8 cellular contexts compared by ENCODE assay signal in genomic region chr11:18802381-18803257, GRCh38. TPM values are rescaled to one million over a fixed set of nuclear protein-coding genes. Genes with fewer than 3 reads are reported as not detected.
A peak's percentile ranks its signal among the peaks of the same experiment; 100 is the strongest.
DNase-seq lines count a peak whose midpoint lies in the region; ATAC-seq, FAIRE-seq and TF ChIP-seq lines count a peak whose summit lies in the region.

No MANE protein-coding gene starts in this region.

- H3K36me3 Mint-ChIP-seq in activated CD8-positive, alpha-beta memory T cell treated with anti-CD3 and anti-CD28 coated beads, Interleukin-2, amount 10 ng/mL, durations not matched to agents 7 days and 5 days: no peaks in the 10 kb centered on the region

- H3K4me3 ChIP-seq in IMR-90 (ENCODE audit: insufficient read depth, low read depth, low read length) (no peak overlapping the region), PC-3 (ENCODE audit: low read length) (no peak overlapping the region), K562 (no peak overlapping the region)

- WGBS in IMR-90 (ENCODE audit: extremely low coverage in 2 of 2, insufficient read length in 1 of 2), 2 experiments: 7% methylated on average over 3 of the region's 13 CpGs; no CpG with 5 or more reads in 1 of the 2 experiments
- 2% methylated on average over 13 of the region's 13 CpGs for WGBS in K562 (ENCODE audit: insufficient coverage, low coverage, missing lambda C conversion rate)

- TF ChIP-seq RAD21 in IMR-90 (IDR thresholded peaks at IDR 0.05; ENCODE audit: low read length): peak; percentile 49
- peak; percentile 47 to 58 for TF ChIP-seq RAD21 in K562 (CRISPR knock-in tag; conservative IDR thresholded peaks at IDR 0.05 in 1 of 2, IDR thresholded peaks at IDR 0.05 in 1 of 2)

- H4K8ac ChIP-seq in IMR-90 (ENCODE audit: low read depth in 2 of 2, low read length in 2 of 2): no peak overlapping the region

- POLR2A ChIA-PET in IMR-90 (lab: Charles Lee; ENCODE audit: unreplicated experiment): no interaction called here
- POLR2A ChIA-PET in PC-3 (lab: Charles Lee; ENCODE audit: unreplicated experiment): no interaction called here
- POLR2A ChIA-PET in K562 (lab: Yijun Ruan, JAX): interaction anchor here (0.6 to 1.0 kb wide), 2 partner anchors 15 to 38 kb away, joined by 3 read pairs; no protein-coding TSS in a partner anchor

- no peak overlapping the region for H2BK5ac ChIP-seq in IMR-90 (ENCODE audit: low read depth, low read length, poor library complexity, severe bottlenecking)

- H2BK15ac ChIP-seq in IMR-90 (ENCODE audit: low read depth, low read length): no peak overlapping the region

- no peak overlapping the region for H2AK5ac ChIP-seq in IMR-90 (ENCODE audit: low read depth, low read length)

- H3F3A ChIP-seq in PC-3 (ENCODE audit: low read length, unreplicated experiment): no peaks in the 10 kb centered on the region

- no peak overlapping the region for H3K14ac ChIP-seq in IMR-90 (replicated peaks; ENCODE audit: low read depth, low read length)

- peak; percentile 60 for DNase-seq in activated CD8-positive, alpha-beta memory T cell treated with anti-CD3 and anti-CD28 coated beads, Interleukin-2, amount 10 ng/mL, durations not matched to agents 7 days and 5 days
- no peak for DNase-seq in activated CD8-positive, alpha-beta memory T cell treated with anti-CD3 and anti-CD28 coated beads for 24 hours
- DNase-seq in IMR-90 (peak; percentile 71), PC-3 (peak; percentile 78), K562 (ENCODE audit: extremely low read depth in 1 of 4, low spot score in 3 of 4) (peak; percentile 35 to 60 (median 42)), iris pigment epithelial cell (ENCODE audit: low read depth) (peak; percentile 80)
- DNase-seq in stimulated activated CD4-positive, alpha-beta T cell treated with anti-CD3 and anti-CD28 coated beads, Interleukin-4, amount 100 ng/mL, for 4 hours: peak; percentile 11 to 12

- H3K9me2 ChIP-seq in PC-3 (replicated peaks; ENCODE audit: low read length): no peaks in the 10 kb centered on the region

- TF ChIP-seq CTCF in IMR-90 (conservative IDR thresholded peaks at IDR 0.05; ENCODE audit: low read depth, low read length): peak; percentile 68
- TF ChIP-seq CTCF in PC-3 (conservative IDR thresholded peaks at IDR 0.05; ENCODE audit: low read depth, low read length): peak; percentile 80
- TF ChIP-seq CTCF in K562 (IDR thresholded peaks at IDR 0.05 in 2 of 3, conservative IDR thresholded peaks at IDR 0.05 in 1 of 3; ENCODE audit: insufficient read depth in 2 of 3, low read depth in 1 of 3, low read length in 3 of 3): peak; percentile 57 to 78 (median 66); a peak in 5 of 6 replicates

- no peaks in the 10 kb centered on the region for H3K9me1 ChIP-seq in IMR-90 (ENCODE audit: insufficient read depth, low read length)
- no peaks in the 10 kb centered on the region for H3K9me1 ChIP-seq in K562 (ENCODE audit: control insufficient read depth, insufficient read depth, low read length)

- no peak overlapping the region for H3K27ac Mint-ChIP-seq in activated CD8-positive, alpha-beta memory T cell treated with anti-CD3 and anti-CD28 coated beads, Interleukin-2, amount 10 ng/mL, durations not matched to agents 7 days and 5 days

- H2AK9ac ChIP-seq in IMR-90 (replicated peaks; ENCODE audit: low read depth, low read length, poor library complexity): no peak overlapping the region

- no peak for TF ChIP-seq POLR2A in IMR-90 (IDR thresholded peaks at IDR 0.05; ENCODE audit: low read depth, low read length)
- TF ChIP-seq POLR2A in K562 (conservative IDR thresholded peaks at IDR 0.05): no peak

- H3K56ac ChIP-seq in IMR-90 (ENCODE audit: extremely low read depth, insufficient read depth, low read length): no peak overlapping the region

- H3K9me3 ChIP-seq in IMR-90 (ENCODE audit: control insufficient read depth, insufficient read depth, low read length) (no peaks in the 10 kb centered on the region), PC-3 (ENCODE audit: low read length) (no peaks in the 10 kb centered on the region), K562 (replicated peaks; ENCODE audit: control insufficient read depth, insufficient read depth, low read depth, low read length) (no peaks in the 10 kb centered on the region)

- in situ Hi-C loops in IMR-90 (cut with MboI; ENCODE audit: low sequenced_read_pairs) (no loop called here), K562 (cut with MboI) (no loop called here)

- no peaks in the 10 kb centered on the region for H3K79me1 ChIP-seq in IMR-90 (ENCODE audit: low read depth in 1 of 2, low read length in 2 of 2)

- H3K4me3 Mint-ChIP-seq in activated CD8-positive, alpha-beta memory T cell treated with anti-CD3 and anti-CD28 coated beads, Interleukin-2, amount 10 ng/mL, durations not matched to agents 7 days and 5 days: no peak overlapping the region

- no peak for TF ChIP-seq EP300 in K562 (IDR thresholded peaks at IDR 0.05; ENCODE audit: low read length)

- no peak overlapping the region for H3K23ac ChIP-seq in IMR-90 (ENCODE audit: low read depth, low read length)

- no peak overlapping the region for H4K5ac ChIP-seq in IMR-90 (ENCODE audit: low read depth, low read length)

- no peaks in the 10 kb centered on the region for H3K79me2 ChIP-seq in PC-3 (ENCODE audit: low read length)
- no peaks in the 10 kb centered on the region for H3K79me2 ChIP-seq in K562 (ENCODE audit: control insufficient read depth, insufficient read depth, low read length)

- H3K9me3 Mint-ChIP-seq in activated CD8-positive, alpha-beta memory T cell treated with anti-CD3 and anti-CD28 coated beads, Interleukin-2, amount 10 ng/mL, durations not matched to agents 7 days and 5 days (ENCODE audit: low read depth): no peaks in the 10 kb centered on the region

- H3K27ac ChIP-seq in IMR-90 (ENCODE audit: insufficient read depth, low read length): no peak overlapping the region
- no peak overlapping the region for H3K27ac ChIP-seq in PC-3 (ENCODE audit: low read length)
- no peak overlapping the region for H3K27ac ChIP-seq in K562 (ENCODE audit: extremely low read depth, low read depth, low read length)

- peak; percentile 74 for FAIRE-seq in K562 (lab: Jason Lieb, UNC)

- H3K36me3 ChIP-seq in IMR-90 (ENCODE audit: control insufficient read depth, insufficient read depth, low read length): no peaks in the 10 kb centered on the region
- H3K36me3 ChIP-seq in PC-3 (ENCODE audit: low read depth, low read length): no peaks in the 10 kb centered on the region
- H3K36me3 ChIP-seq in K562 (ENCODE audit: control insufficient read depth, insufficient read depth, low read length): no peaks in the 10 kb centered on the region

- peaks cover 55% of the 10 kb centered on the region for H3K27me3 Mint-ChIP-seq in activated CD8-positive, alpha-beta memory T cell treated with anti-CD3 and anti-CD28 coated beads, Interleukin-2, amount 10 ng/mL, durations not matched to agents 7 days and 5 days

- no peak overlapping the region for H3K18ac ChIP-seq in IMR-90 (ENCODE audit: low read depth, low read length)

- no peak for ATAC-seq in activated CD8-positive, alpha-beta memory T cell treated with anti-CD3 and anti-CD28 coated beads, Interleukin-2, amount 10 ng/mL, durations not matched to agents 7 days and 5 days
- ATAC-seq in IMR-90 (ENCODE audit: low read depth) (peak; percentile 71), PC-3 (peak; percentile 45), K562 (peak; percentile 81), GM21515 (IDR thresholded peaks at IDR 0.05; ENCODE audit: unreplicated experiment) (no peak)

- H3K27me3 ChIP-seq in IMR-90 (ENCODE audit: control insufficient read depth, insufficient read depth, low read length) (peaks cover 2% of the 10 kb centered on the region; the same call in 1 of the 2 replicates), PC-3 (ENCODE audit: low read length) (no peaks in the 10 kb centered on the region; the same call in 1 of the 2 replicates), K562 (ENCODE audit: control insufficient read depth in 2 of 2, insufficient read depth in 2 of 2, low read length in 2 of 2) (no peaks in the 10 kb centered on the region)

- H3K4me2 ChIP-seq in IMR-90 (ENCODE audit: low read depth, low read length) (no peak overlapping the region), PC-3 (ENCODE audit: low read length) (peak overlapping the region; percentile 42), K562 (ENCODE audit: insufficient read depth, low read length) (no peak overlapping the region)

- no peak overlapping the region for H4K91ac ChIP-seq in IMR-90 (ENCODE audit: insufficient read depth, low read depth, low read length)

- H2AFZ ChIP-seq in IMR-90 (replicated peaks; ENCODE audit: low read length, poor library complexity): no peak overlapping the region
- no peak overlapping the region; the same call in 1 of the 2 replicates for H2AFZ ChIP-seq in PC-3 (ENCODE audit: low read length)
- no peak overlapping the region for H2AFZ ChIP-seq in K562 (ENCODE audit: low read depth, low read length)

- intact Hi-C loops in IMR-90 (cut with micrococcal nuclease): loop anchor here (1.0 kb wide), 2 partner anchors 27 to 687 kb away; no protein-coding TSS in a partner anchor
- intact Hi-C loops in PC-3 (cut with micrococcal nuclease): loop anchor here (1.0 to 5.0 kb wide), 3 partner anchors 27 to 685 kb away; no protein-coding TSS in a partner anchor
- intact Hi-C loops in K562 (cut with micrococcal nuclease): loop anchor here (1.0 kb wide), 1 partner anchor 27 kb away; no protein-coding TSS in a partner anchor

- H3K4ac ChIP-seq in IMR-90 (ENCODE audit: low read depth, low read length): no peak overlapping the region

- peaks cover 7% of the 10 kb centered on the region for H3K4me1 Mint-ChIP-seq in activated CD8-positive, alpha-beta memory T cell treated with anti-CD3 and anti-CD28 coated beads, Interleukin-2, amount 10 ng/mL, durations not matched to agents 7 days and 5 days

- H3K9ac ChIP-seq in IMR-90 (ENCODE audit: low read depth, low read length) (no peak overlapping the region), PC-3 (ENCODE audit: low read length) (no peak overlapping the region), K562 (ENCODE audit: insufficient read depth in 1 of 2, low read depth in 2 of 2, low read length in 2 of 2) (no peak overlapping the region)

- H4K20me1 ChIP-seq in IMR-90 (ENCODE audit: insufficient read depth, low read length): no peaks in the 10 kb centered on the region
- H4K20me1 ChIP-seq in PC-3 (ENCODE audit: low read length): no peaks in the 10 kb centered on the region
- H4K20me1 ChIP-seq in K562 (replicated peaks; ENCODE audit: control insufficient read depth, insufficient read depth, low read length): no peaks in the 10 kb centered on the region

- H2BK120ac ChIP-seq in IMR-90 (ENCODE audit: low read depth, low read length): no peak overlapping the region

- H2BK20ac ChIP-seq in IMR-90 (ENCODE audit: low read depth, low read length): no peak overlapping the region

- CTCF ChIA-PET in activated CD8-positive, alpha-beta memory T cell treated with anti-CD3 and anti-CD28 coated beads, Interleukin-2, amount 10 ng/mL, durations not matched to agents 7 days and 5 days (lab: Charles Lee): interaction anchor here (0.8 to 3.1 kb wide), 9 partner anchors 11 to 687 kb away, joined by 3 to 22 read pairs (median 4); no protein-coding TSS in a partner anchor
- CTCF ChIA-PET in IMR-90 (lab: Yijun Ruan, JAX): interaction anchor here (1.1 kb wide), 1 partner anchor 19 kb away, joined by 3 read pairs; no protein-coding TSS in a partner anchor
- CTCF ChIA-PET in PC-3 (lab: Charles Lee): no interaction called here
- CTCF ChIA-PET in K562 (lab: Yijun Ruan, JAX; ENCODE audit: low intra/inter-chr PET ratio): interaction anchor here (0.9 kb wide), 1 partner anchor 27 kb away, joined by 3 read pairs; no protein-coding TSS in a partner anchor

- H3K4me1 ChIP-seq in IMR-90 (ENCODE audit: control insufficient read depth, insufficient read depth, low read length) (no peaks in the 10 kb centered on the region), PC-3 (ENCODE audit: insufficient read depth, low read length) (peaks cover 38% of the 10 kb centered on the region), K562 (replicated peaks in 1 of 2; ENCODE audit: control insufficient read depth in 2 of 2, insufficient read depth in 2 of 2, low read length in 2 of 2) (no peaks in the 10 kb centered on the region)

- no TSS peak for BruUV-seq in IMR-90 (replicated peaks; lab: Mats Ljungman, UMichigan)
- BruUV-seq in PC-3 (replicated peaks; lab: Mats Ljungman, UMichigan): no TSS peak
- BruUV-seq in K562 (replicated peaks; lab: Mats Ljungman, UMichigan): no TSS peak

- dilution Hi-C loops in IMR-90 (cut with HindIII; ENCODE audit: low sequenced_read_pairs, unreplicated experiment): no loop called here

RNA-seq across cellular contexts. Expression of gene PTPN5, which starts 11.0 kb away (rescaled TPM):
- total RNA-seq in activated CD8-positive, alpha-beta memory T cell treated with anti-CD3 and anti-CD28 coated beads, Interleukin-2, amount 10 ng/mL, durations not matched to agents 7 days and 5 days: not detected
- not detected in 2 replicates for total RNA-seq in IMR-90 (2012; rRNA removed)
- polyA plus RNA-seq in IMR-90 (2012; rRNA removed): not detected in 2 replicates
- polyA plus RNA-seq in IMR-90 (2012; cell fraction: cytosol; rRNA removed): not detected in 2 replicates
- polyA plus RNA-seq in IMR-90 (2012; cell fraction: nucleus; rRNA removed; ENCODE audit: low replicate concordance): not detected in 2 replicates
- total RNA-seq in PC-3 (2014; rRNA removed): 0.95 and 2.8 TPM in 2 replicates
- not detected in 2 replicates for total RNA-seq in K562 (2011; cell fraction: chromatin; rRNA removed; ENCODE audit: low replicate concordance)
- not detected in 2 replicates for total RNA-seq in K562 (2011; cell fraction: nucleolus; rRNA removed)
- not detected in 2 replicates for total RNA-seq in K562 (2011; cell fraction: nucleoplasm; rRNA removed)
- not detected in 2 replicates for total RNA-seq in K562 (2014; rRNA removed)
- total RNA-seq in K562 (2014; rRNA removed; fragmentation: Illumina TruSeq; extraction: Trizol): not detected in 2 replicates
- not detected in 2 replicates for total RNA-seq in K562 (2015; rRNA removed; fragmentation: Illumina TruSeq; extraction: Trizol)
- total RNA-seq in K562 (2021): not detected in 2 replicates
- polyA plus RNA-seq in K562 (2011; rRNA removed): not detected in 2 replicates
- polyA plus RNA-seq in K562 (2011; cell fraction: cytosol; rRNA removed): not detected in 2 replicates
- polyA plus RNA-seq in K562 (2011; cell fraction: nucleus; rRNA removed): not detected in 2 replicates
- not detected in 2 replicates for polyA plus RNA-seq in K562 (2012)
- not detected in 2 replicates for polyA plus RNA-seq in K562 (2014; fragmentation: Illumina TruSeq; extraction: Trizol)
- polyA plus RNA-seq in K562 (2014; fragmentation: Nextera tagmentation; extraction: Ambion mirVana): not detected
- polyA plus RNA-seq in K562 (2014; rRNA removed): not detected in 2 replicates
- not detected in 2 replicates for polyA minus RNA-seq in K562 (2011; rRNA and poly(A)+ RNA removed)
- polyA minus RNA-seq in K562 (2011; cell fraction: cytosol; rRNA and poly(A)+ RNA removed): not detected in 2 replicates
- not detected in 2 replicates for polyA minus RNA-seq in K562 (2011; cell fraction: nucleus; rRNA and poly(A)+ RNA removed)

Comparison
In these comparisons a context has a peak if more than half of its experiments do, and no peak if none do; other contexts are left out.
1. ATAC-seq: peak in IMR-90 (single experiment), PC-3 (single experiment) and K562 (single experiment); none in activated CD8-positive, alpha-beta memory T cell treated with anti-CD3 and anti-CD28 coated beads, Interleukin-2, amount 10 ng/mL, durations not matched to agents 7 days and 5 days (single experiment) and GM21515 (single experiment).
2. Peak in every context shown above with its lines, with median percentiles within 50 percentile points of each other: CTCF ChIP-seq.